ENCODE assay signal across 17 cellular contexts in the genomic region with DNA sequence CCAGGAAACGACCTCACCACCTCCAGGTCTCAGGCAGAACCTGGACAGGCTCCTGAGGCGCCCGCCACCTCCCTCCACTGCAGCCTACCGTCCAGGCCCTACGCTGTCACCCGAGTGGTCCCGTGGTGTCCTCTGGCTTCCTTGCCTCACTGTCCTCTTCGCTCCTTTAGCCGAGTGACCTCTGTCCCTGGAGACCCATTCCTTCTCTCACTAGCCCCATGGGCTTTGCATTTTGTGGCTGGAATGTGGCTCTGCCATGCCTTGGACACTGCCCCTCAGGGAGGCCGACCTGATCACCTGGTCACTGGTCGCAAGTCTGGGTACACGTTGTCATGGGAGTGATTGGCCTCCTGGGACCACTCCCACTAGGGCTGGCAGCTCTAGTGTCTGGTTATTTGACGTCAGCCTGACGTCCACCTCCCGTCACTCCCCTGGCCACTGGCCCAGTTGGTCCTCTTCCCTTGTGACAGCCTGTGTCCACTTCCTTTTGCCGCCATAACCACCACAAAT. TPM values are rescaled to one million over a fixed set of nuclear protein-coding genes. Genes with fewer than 3 reads are reported as not detected.
DNase-seq lines count a peak whose midpoint lies in the region; ATAC-seq and TF ChIP-seq lines count a peak whose summit lies in the region.
"Had no signal": no experiment of that assay in that cellular context is flagged by ENCODE, and none has a peak within 500 bp of the region (broad histone marks: within the 10 kb centered on the region; RNA-seq: fewer than 3 reads in every experiment).

No MANE protein-coding gene starts in this region.

- peaks cover 69% of the 10 kb centered on the region for H3K79me2 ChIP-seq in MM.1S (ENCODE audit: low read length)

- H4K20me1 ChIP-seq in MM.1S (ENCODE audit: insufficient read depth, low read length), result no peaks in the 10 kb centered on the region

- H3K4me1 ChIP-seq in left ventricle myocardium inferior, result peaks cover 32% of the 10 kb centered on the region
- no peaks in the 10 kb centered on the region for H3K4me1 ChIP-seq in MM.1S (ENCODE audit: low read length)
- H3K4me1 ChIP-seq: foreskin keratinocyte, HAP-1, prostate gland had no signal

- H3K9ac ChIP-seq in MM.1S (ENCODE audit: low read length), result no peak overlapping the region

- peak; percentile 40 for ATAC-seq in sciatic nerve
- ATAC-seq in HG03460 (IDR thresholded peaks at IDR 0.05; ENCODE audit: unreplicated experiment), result no peak
- ATAC-seq: activated T-cell treated with anti-CD3 and anti-CD28 coated beads, Interleukin-2, amount 50 U/mL, for 72 hours; foreskin keratinocyte; stimulated activated naive CD8-positive, alpha-beta T cell treated with anti-CD3 and anti-CD28 coated beads, Interleukin-15, amount 100 ng/mL, for 72 hours had no signal

- H3K4me3 ChIP-seq in brain microvascular endothelial cell (ENCODE audit: low read depth, low read length) (no peak overlapping the region), left ventricle myocardium inferior (no peak overlapping the region), MM.1S (ENCODE audit: low read length) (no peak overlapping the region)
- H3K4me3 ChIP-seq: HAP-1, prostate gland had no signal

- in situ Hi-C loops in brain microvascular endothelial cell (cut with HindIII; ENCODE audit: low pct_ligation_motif_present, low sequenced_read_pairs), result no loop called here

- H3K36me3 ChIP-seq in brain microvascular endothelial cell (replicated peaks) (no peaks in the 10 kb centered on the region), left ventricle myocardium inferior (no peaks in the 10 kb centered on the region), MM.1S (replicated peaks; ENCODE audit: insufficient read depth, low read length) (no peaks in the 10 kb centered on the region)
- H3K36me3 ChIP-seq: HAP-1, prostate gland had no signal

- no peaks in the 10 kb centered on the region for H3K27me3 ChIP-seq in brain microvascular endothelial cell (replicated peaks)
- no peaks in the 10 kb centered on the region for H3K27me3 ChIP-seq in left ventricle myocardium inferior (ENCODE audit: low read depth)
- no peaks in the 10 kb centered on the region for H3K27me3 ChIP-seq in MM.1S (replicated peaks; ENCODE audit: insufficient read depth, low read length)
- H3K27me3 ChIP-seq: foreskin keratinocyte had no signal

- H2AFZ ChIP-seq in MM.1S (ENCODE audit: low read length), result no peak overlapping the region

- no peak overlapping the region for H3K4me2 ChIP-seq in MM.1S (ENCODE audit: low read depth, low read length)

- intact Hi-C loops in left ventricle myocardium inferior (cut with micrococcal nuclease) (no loop called here), sciatic nerve (cut with DNase I) (no loop called here)

- TF ChIP-seq CTCF in brain microvascular endothelial cell (IDR thresholded peaks at IDR 0.05; ENCODE audit: low read depth, low read length, missing control alignments), result no peak
- TF ChIP-seq CTCF in left ventricle myocardium inferior (IDR thresholded peaks at IDR 0.05; ENCODE audit: borderline replicate concordance), result no peak
- no peak for TF ChIP-seq CTCF in MM.1S (IDR thresholded peaks at IDR 0.05; ENCODE audit: low read length)

- H3F3A ChIP-seq in MM.1S (ENCODE audit: insufficient read depth, low read length), result no peaks in the 10 kb centered on the region

- peak; percentile 9 for DNase-seq in NCI-H460 (ENCODE audit: extremely low read depth, low read depth)
- peak; percentile 12 for DNase-seq in brain microvascular endothelial cell
- peak; percentile 66 for DNase-seq in left ventricle myocardium inferior
- no peak for DNase-seq in sciatic nerve (ENCODE audit: low spot score)
- DNase-seq in DMS53 (lab: John Stamatoyannopoulos, UW), result no peak
- no peak for DNase-seq in MM.1S
- DNase-seq: activated T-cell treated with anti-CD3 and anti-CD28 coated beads, Interleukin-2, amount 50 U/mL, for 72 hours; foreskin keratinocyte; Kasumi-1; NCI-H1105; NCI-H524 treated with DMSO at 0.1 percent for 48 hours; SHP77 treated with DMSO at 0.1 percent for 48 hours; stimulated activated CD4-positive, alpha-beta T cell treated with anti-CD3 and anti-CD28 coated beads, Interleukin-4, amount 100 ng/mL, for 1 hour; stimulated activated naive CD8-positive, alpha-beta T cell treated with anti-CD3 and anti-CD28 coated beads, Interleukin-15, amount 100 ng/mL, for 72 hours had no signal

- H3K9me3 ChIP-seq in left ventricle myocardium inferior (replicated peaks) (no peaks in the 10 kb centered on the region), MM.1S (replicated peaks; ENCODE audit: insufficient read depth, low read length) (no peaks in the 10 kb centered on the region)
- H3K9me3 ChIP-seq: HAP-1, prostate gland had no signal

- no peaks in the 10 kb centered on the region for H3K9me2 ChIP-seq in MM.1S (replicated peaks; ENCODE audit: insufficient read depth, low read length)

- H3K27ac ChIP-seq in brain microvascular endothelial cell (no peak overlapping the region), left ventricle myocardium inferior (replicated peaks) (peak overlapping the region; percentile 56), MM.1S (ENCODE audit: low read length) (no peak overlapping the region)
- H3K27ac ChIP-seq: foreskin keratinocyte, prostate gland had no signal

RNA-seq across cellular contexts. Expression of a gene that starts 17.9 kb away (rescaled TPM):
- total RNA-seq in NCI-H460 (2014; rRNA removed; shearing (Covaris generic)), result 0.87 and 1.6 TPM in 2 replicates
- polyA plus RNA-seq in NCI-H460 (2014; cell fraction: nucleus; rRNA removed), result 1.6 and 2.4 TPM in 2 replicates
- total RNA-seq in left ventricle myocardium inferior (27.2 TPM), sciatic nerve (14.8 TPM)

RNA-seq across cellular contexts. Expression of a gene that starts 48.3 kb away (rescaled TPM):
- 19.8 and 22.4 TPM in 2 replicates for total RNA-seq in NCI-H460 (2014; rRNA removed; shearing (Covaris generic))
- polyA plus RNA-seq in NCI-H460 (2014; cell fraction: nucleus; rRNA removed), result 59.8 and 63.0 TPM in 2 replicates
- total RNA-seq in left ventricle myocardium inferior (15.0 TPM), sciatic nerve (12.3 TPM)

RNA-seq across cellular contexts. Expression of a gene that starts 48.4 kb away (rescaled TPM):
- total RNA-seq in NCI-H460 (2014; rRNA removed; shearing (Covaris generic)), result 29.6 and 29.9 TPM in 2 replicates
- polyA plus RNA-seq in NCI-H460 (2014; cell fraction: nucleus; rRNA removed), result 112 and 144 TPM in 2 replicates
- total RNA-seq in left ventricle myocardium inferior (68.2 TPM), sciatic nerve (87.7 TPM)

RNA-seq across cellular contexts. Expression of a gene that starts 56.6 kb away (rescaled TPM):
- 38.7 and 44.9 TPM in 2 replicates for total RNA-seq in NCI-H460 (2014; rRNA removed; shearing (Covaris generic))
- polyA plus RNA-seq in NCI-H460 (2014; cell fraction: nucleus; rRNA removed), result 72.4 and 75.9 TPM in 2 replicates
- total RNA-seq in left ventricle myocardium inferior (22.9 TPM), sciatic nerve (20.7 TPM)

Comparison
In these comparisons a context has a peak if more than half of its experiments do, and no peak if none do; other contexts are left out.
1. DNase-seq: peak in NCI-H460 (single experiment), brain microvascular endothelial cell (single experiment) and left ventricle myocardium inferior (single experiment); none in sciatic nerve (single experiment), DMS53 (single experiment) and MM.1S (single experiment).